11 cellular contexts compared by ENCODE assay signal in genomic region chrX:71616672-71617529, GRCh38. TPM values are rescaled to one million over a fixed set of nuclear protein-coding genes. Genes with fewer than 3 reads are reported as not detected.
DNase-seq lines count a peak whose midpoint lies in the region; ATAC-seq and TF ChIP-seq lines count a peak whose summit lies in the region.
"Had no signal": no experiment of that assay in that cellular context is flagged by ENCODE, and none has a peak within 500 bp of the region (broad histone marks: within the 10 kb centered on the region; RNA-seq: fewer than 3 reads in every experiment).

No MANE protein-coding gene starts in this region.

- CTCF ChIA-PET in SK-N-SH (lab: Yijun Ruan, JAX): no interaction called here

- POLR2A ChIA-PET in SK-N-SH (lab: Yijun Ruan, JAX): no interaction called here
- POLR2A ChIA-PET in activated naive CD8-positive, alpha-beta T cell treated with anti-CD3 and anti-CD28 coated beads, Interleukin-2, amount 10 ng/mL, durations not matched to agents 7 days and 5 days (lab: Charles Lee): interaction anchor here (0.7 to 3.5 kb wide), 6 partner anchors 8 to 84 kb away, joined by 3 to 27 read pairs (median 4); partner anchors contain the start of gene OGT

- peak; percentile 51 for TF ChIP-seq POLR2A in GM18505 (IDR thresholded peaks at IDR 0.05; ENCODE audit: borderline replicate concordance, extremely low read depth, insufficient read depth, insufficient read length)

- TF ChIP-seq EP300 in SK-N-SH (IDR thresholded peaks at IDR 0.05; ENCODE audit: borderline replicate concordance in 1 of 2, low read depth in 1 of 2, low read length in 1 of 2): no peak

- TF ChIP-seq CTCF in SK-N-SH (IDR thresholded peaks at IDR 0.05) (peak; percentile 18; the same call in 1 of the 2 replicates), natural killer cell (IDR thresholded peaks at IDR 0.05) (no peak), type B pancreatic cell (conservative IDR thresholded peaks at IDR 0.05) (no peak)

- H3K27me3 Mint-ChIP-seq in activated naive CD8-positive, alpha-beta T cell treated with anti-CD3 and anti-CD28 coated beads, Interleukin-2, amount 10 ng/mL, durations not matched to agents 7 days and 5 days: no peaks in the 10 kb centered on the region
- no peaks in the 10 kb centered on the region for H3K27me3 Mint-ChIP-seq in natural killer cell (ENCODE audit: low read depth in 2 of 2)
- no peaks in the 10 kb centered on the region for H3K27me3 Mint-ChIP-seq in type B pancreatic cell

- no peaks in the 10 kb centered on the region for H3K36me3 ChIP-seq in SK-N-SH (replicated peaks in 1 of 2; ENCODE audit: control insufficient read depth in 1 of 2, insufficient read depth in 2 of 2, low read length in 1 of 2)

- peaks cover 45% of the 10 kb centered on the region for H3K4me1 Mint-ChIP-seq in activated naive CD8-positive, alpha-beta T cell treated with anti-CD3 and anti-CD28 coated beads, Interleukin-2, amount 10 ng/mL, durations not matched to agents 7 days and 5 days
- peaks cover 58 to 59% of the 10 kb centered on the region in 2 donors for H3K4me1 Mint-ChIP-seq in natural killer cell
- no peaks in the 10 kb centered on the region for H3K4me1 Mint-ChIP-seq in type B pancreatic cell (ENCODE audit: unreplicated experiment)

- peak overlapping the region; percentile 96 for H3K4me3 Mint-ChIP-seq in activated naive CD8-positive, alpha-beta T cell treated with anti-CD3 and anti-CD28 coated beads, Interleukin-2, amount 10 ng/mL, durations not matched to agents 7 days and 5 days
- H3K4me3 Mint-ChIP-seq in natural killer cell (peak overlapping the region; percentile 90), type B pancreatic cell (no peak overlapping the region)

- H3K9me3 ChIP-seq in SK-N-SH: no peaks in the 10 kb centered on the region

- no peaks in the 10 kb centered on the region; the same call in 1 of the 2 replicates for H3K27me3 ChIP-seq in SK-N-SH (ENCODE audit: insufficient read depth)

- no peaks in the 10 kb centered on the region for H3K4me1 ChIP-seq in SK-N-SH (ENCODE audit: control insufficient read depth in 1 of 2, insufficient read depth in 2 of 2, low read depth in 1 of 2, low read length in 1 of 2)

- intact Hi-C loops in natural killer cell (cut with micrococcal nuclease): no loop called here

- no peak overlapping the region for H3K4me3 ChIP-seq in SK-N-SH (ENCODE audit: low read depth in 2 of 2, low read length in 1 of 2)
- H3K4me3 ChIP-seq: dorsolateral prefrontal cortex had no signal

- WGBS in SK-N-SH (ENCODE audit: low lambda C conversion rate): 75% methylated on average over 28 of the region's 43 CpGs

- H3K79me2 ChIP-seq in SK-N-SH (ENCODE audit: insufficient read depth): no peaks in the 10 kb centered on the region

- no peak overlapping the region for H3K9ac ChIP-seq in SK-N-SH

- H3K9me2 ChIP-seq in SK-N-SH: no peaks in the 10 kb centered on the region

- H3K27ac Mint-ChIP-seq in activated naive CD8-positive, alpha-beta T cell treated with anti-CD3 and anti-CD28 coated beads, Interleukin-2, amount 10 ng/mL, durations not matched to agents 7 days and 5 days: peak overlapping the region; percentile 93
- peak overlapping the region; percentile 91 to 93 for H3K27ac Mint-ChIP-seq in natural killer cell
- no peak overlapping the region for H3K27ac Mint-ChIP-seq in type B pancreatic cell

- H4K20me1 ChIP-seq in SK-N-SH (ENCODE audit: insufficient read depth): no peaks in the 10 kb centered on the region

- no peaks in the 10 kb centered on the region for H3K9me3 Mint-ChIP-seq in activated naive CD8-positive, alpha-beta T cell treated with anti-CD3 and anti-CD28 coated beads, Interleukin-2, amount 10 ng/mL, durations not matched to agents 7 days and 5 days
- H3K9me3 Mint-ChIP-seq in natural killer cell (no peaks in the 10 kb centered on the region), type B pancreatic cell (no peaks in the 10 kb centered on the region)

- no peak overlapping the region for H2AFZ ChIP-seq in SK-N-SH (ENCODE audit: low read depth)

- DNase-seq in SK-N-SH (peak; percentile 32), natural killer cell (peak; percentile 33), type B pancreatic cell (ENCODE audit: extremely low spot score, unreplicated experiment) (no peak), kidney tubule cell (ENCODE audit: low spot score) (no peak)
- peak; percentile 59 for DNase-seq in activated naive CD8-positive, alpha-beta T cell treated with anti-CD3 and anti-CD28 coated beads, Interleukin-2, amount 10 ng/mL, durations not matched to agents 7 days and 5 days
- DNase-seq: DMS79 had no signal

- H3F3A ChIP-seq in SK-N-SH (replicated peaks; ENCODE audit: insufficient read depth): no peaks in the 10 kb centered on the region

- TF ChIP-seq RAD21 in SK-N-SH (IDR thresholded peaks at IDR 0.05; ENCODE audit: low read length): no peak

- H3K36me3 Mint-ChIP-seq in activated naive CD8-positive, alpha-beta T cell treated with anti-CD3 and anti-CD28 coated beads, Interleukin-2, amount 10 ng/mL, durations not matched to agents 7 days and 5 days: peaks cover 46% of the 10 kb centered on the region
- H3K36me3 Mint-ChIP-seq in natural killer cell (no peaks in the 10 kb centered on the region), type B pancreatic cell (no peaks in the 10 kb centered on the region)

- ATAC-seq in GM18505 (IDR thresholded peaks at IDR 0.05; ENCODE audit: unreplicated experiment) (no peak), natural killer cell (peak; percentile 32 to 53 (median 46)), HG02588 (IDR thresholded peaks at IDR 0.05; ENCODE audit: unreplicated experiment) (no peak), GM18520 (IDR thresholded peaks at IDR 0.05; ENCODE audit: unreplicated experiment) (no peak)
- ATAC-seq in activated naive CD8-positive, alpha-beta T cell treated with anti-CD3 and anti-CD28 coated beads, Interleukin-2, amount 10 ng/mL, durations not matched to agents 7 days and 5 days (ENCODE audit: low read depth): peak; percentile 10

- no peak overlapping the region for H3K4me2 ChIP-seq in SK-N-SH

- no peak overlapping the region for H3K27ac ChIP-seq in SK-N-SH (ENCODE audit: low read depth in 2 of 2, low read length in 1 of 2)
- H3K27ac ChIP-seq: dorsolateral prefrontal cortex had no signal

TF ChIP-seq in SK-N-SH, 30 proteins besides CTCF, POLR2A, EP300 and RAD21 (continues in another document):
- no peak for TF ChIP-seq TEAD4 (IDR thresholded peaks at IDR 0.05; ENCODE audit: borderline replicate concordance, insufficient read depth)
- no peak for TF ChIP-seq JUND (IDR thresholded peaks at IDR 0.05)
- TF ChIP-seq SMC3 (IDR thresholded peaks at IDR 0.05; ENCODE audit: low read depth, low read length): no peak
- TF ChIP-seq USF2 (IDR thresholded peaks at IDR 0.05; ENCODE audit: borderline replicate concordance, low read depth, low read length): no peak
- TF ChIP-seq CHD2 (IDR thresholded peaks at IDR 0.05; ENCODE audit: low read length, partially characterized antibody): no peak
- TF ChIP-seq RFX5 (IDR thresholded peaks at IDR 0.05; ENCODE audit: low read length): no peak
- TF ChIP-seq SIN3A (IDR thresholded peaks at IDR 0.05; ENCODE audit: borderline replicate concordance, low read depth, low read length): no peak
- TF ChIP-seq RXRA (IDR thresholded peaks at IDR 0.05; ENCODE audit: borderline replicate concordance, low read depth): no peak
- TF ChIP-seq FOXM1 (IDR thresholded peaks at IDR 0.05; ENCODE audit: low read depth): no peak
- TF ChIP-seq FOXJ3 (CRISPR knock-in tag; IDR thresholded peaks at IDR 0.05): no peak
- TF ChIP-seq, protein P1, sequence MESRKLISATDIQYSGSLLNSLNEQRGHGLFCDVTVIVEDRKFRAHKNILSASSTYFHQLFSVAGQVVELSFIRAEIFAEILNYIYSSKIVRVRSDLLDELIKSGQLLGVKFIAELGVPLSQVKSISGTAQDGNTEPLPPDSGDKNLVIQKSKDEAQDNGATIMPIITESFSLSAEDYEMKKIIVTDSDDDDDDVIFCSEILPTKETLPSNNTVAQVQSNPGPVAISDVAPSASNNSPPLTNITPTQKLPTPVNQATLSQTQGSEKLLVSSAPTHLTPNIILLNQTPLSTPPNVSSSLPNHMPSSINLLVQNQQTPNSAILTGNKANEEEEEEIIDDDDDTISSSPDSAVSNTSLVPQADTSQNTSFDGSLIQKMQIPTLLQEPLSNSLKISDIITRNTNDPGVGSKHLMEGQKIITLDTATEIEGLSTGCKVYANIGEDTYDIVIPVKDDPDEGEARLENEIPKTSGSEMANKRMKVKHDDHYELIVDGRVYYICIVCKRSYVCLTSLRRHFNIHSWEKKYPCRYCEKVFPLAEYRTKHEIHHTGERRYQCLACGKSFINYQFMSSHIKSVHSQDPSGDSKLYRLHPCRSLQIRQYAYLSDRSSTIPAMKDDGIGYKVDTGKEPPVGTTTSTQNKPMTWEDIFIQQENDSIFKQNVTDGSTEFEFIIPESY (IDR thresholded peaks at IDR 0.05; ENCODE audit: borderline replicate concordance, low read depth): no peak
- no peak for TF ChIP-seq NRF1 (IDR thresholded peaks at IDR 0.05; ENCODE audit: low read depth, low read length)
- no peak for TF ChIP-seq EZH2phosphoT487 (IDR thresholded peaks at IDR 0.05; ENCODE audit: borderline replicate concordance, low read depth)
- no peak for TF ChIP-seq TAF1 (IDR thresholded peaks at IDR 0.05; ENCODE audit: borderline replicate concordance, low read depth, low read length)
- no peak for TF ChIP-seq TCF12 (IDR thresholded peaks at IDR 0.05)

RNA-seq across cellular contexts. Expression of gene CXCR3, which starts 1.4 kb away (rescaled TPM):
- not detected in 2 replicates for polyA plus RNA-seq in SK-N-SH (2012; rRNA removed)
- not detected in 2 replicates for polyA plus RNA-seq in SK-N-SH (2012; cell fraction: cytosol; rRNA removed)
- not detected in 2 replicates for polyA plus RNA-seq in SK-N-SH (2012; cell fraction: nucleus; rRNA removed)
- total RNA-seq in activated naive CD8-positive, alpha-beta T cell treated with anti-CD3 and anti-CD28 coated beads, Interleukin-2, amount 10 ng/mL, durations not matched to agents 7 days and 5 days: 100 to 1,000 TPM; 105 to 107 TPM
- total RNA-seq in natural killer cell (10 to 100 TPM in 2 of 3 donors, 1 to 10 TPM in 1; 8.7 to 15.9 (median 13.7) TPM), type B pancreatic cell (ENCODE audit: low replicate concordance) (not detected in 2 replicates)
- total RNA-seq: M059J had no signal

RNA-seq across cellular contexts. Expression of gene GCNA, which starts 38.7 kb away (rescaled TPM):
- 1.8 and 2.5 TPM in 2 replicates for polyA plus RNA-seq in SK-N-SH (2012; rRNA removed)
- 0.84 and 0.88 TPM in 2 replicates for polyA plus RNA-seq in SK-N-SH (2012; cell fraction: cytosol; rRNA removed)
- polyA plus RNA-seq in SK-N-SH (2012; cell fraction: nucleus; rRNA removed): 5.9 and 10.2 TPM in 2 replicates
- 1 to 10 TPM; 8.5 to 8.7 TPM for total RNA-seq in activated naive CD8-positive, alpha-beta T cell treated with anti-CD3 and anti-CD28 coated beads, Interleukin-2, amount 10 ng/mL, durations not matched to agents 7 days and 5 days
- total RNA-seq in natural killer cell: 1 to 10 TPM; 3.6 to 4.5 (median 3.7) TPM
- total RNA-seq in type B pancreatic cell (ENCODE audit: low replicate concordance): 0.79 and 2.1 TPM in 2 replicates

Comparison
In these comparisons a context has a peak if more than half of its experiments do, and no peak if none do; other contexts are left out.
1. ATAC-seq: peak in activated naive CD8-positive, alpha-beta T cell treated with anti-CD3 and anti-CD28 coated beads, Interleukin-2, amount 10 ng/mL, durations not matched to agents 7 days and 5 days (single experiment) and natural killer cell (3 of 3); none in GM18505 (single experiment), HG02588 (single experiment) and GM18520 (single experiment).
2. DNase-seq: peak in SK-N-SH (single experiment), activated naive CD8-positive, alpha-beta T cell treated with anti-CD3 and anti-CD28 coated beads, Interleukin-2, amount 10 ng/mL, durations not matched to agents 7 days and 5 days (single experiment) and natural killer cell (single experiment); none in type B pancreatic cell (single experiment) and kidney tubule cell (single experiment).